Comparison of ENCODE assay signal across 13 cellular contexts in the genomic region with DNA sequence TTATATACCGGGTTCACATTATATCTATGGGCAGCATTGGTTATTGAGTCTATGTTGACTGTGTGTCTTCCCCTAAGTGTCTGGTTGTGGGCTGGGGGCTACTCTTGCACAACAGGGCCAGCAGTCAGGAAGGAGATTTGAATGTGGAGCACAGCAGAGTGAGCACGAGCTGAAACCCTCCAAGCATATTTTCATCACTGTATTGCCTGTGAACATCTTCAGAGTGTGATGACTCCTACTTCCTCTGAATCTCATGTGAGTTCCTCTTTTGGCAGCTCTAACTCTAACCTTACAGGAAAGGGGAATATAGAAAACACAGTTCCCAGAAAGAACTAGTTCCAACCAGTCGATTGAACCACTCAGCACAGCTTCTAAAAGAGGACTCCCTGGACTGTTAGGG.
DNase-seq lines count a peak whose midpoint lies in the region; ATAC-seq, FAIRE-seq and TF ChIP-seq lines count a peak whose summit lies in the region.
"Had no signal": no experiment of that assay in that cellular context is flagged by ENCODE, and none has a peak within 500 bp of the region (broad histone marks: within the 10 kb centered on the region; RNA-seq: fewer than 3 reads in every experiment).

No MANE protein-coding gene starts in this region.

- no peak for TF ChIP-seq CTCF in right lobe of liver (IDR thresholded peaks at IDR 0.05)
- no peak for TF ChIP-seq CTCF in HepG2 (CRISPR knock-in tag; IDR thresholded peaks at IDR 0.05)
- TF ChIP-seq CTCF in fibroblast of the aortic adventitia (IDR thresholded peaks at IDR 0.05; ENCODE audit: insufficient read depth, low read length), result no peak
- no peak for TF ChIP-seq CTCF in ovary (IDR thresholded peaks at IDR 0.05)

- no peak overlapping the region for H3K4me3 ChIP-seq in right lobe of liver
- no peak overlapping the region for H3K4me3 ChIP-seq in HepG2 (replicated peaks in 1 of 3; ENCODE audit: insufficient read depth in 1 of 3, low read depth in 2 of 3, low read length in 3 of 3)
- no peak overlapping the region for H3K4me3 ChIP-seq in fibroblast of the aortic adventitia (ENCODE audit: low read depth, low read length)
- H3K4me3 ChIP-seq in ovary, result no peak overlapping the region

- 36% methylated on average over 3 of the region's 3 CpGs for WGBS in right lobe of liver (ENCODE audit: insufficient coverage, low coverage, low lambda C conversion rate, missing lambda C conversion rate)
- WGBS in HepG2 (ENCODE audit: low lambda C conversion rate), result 16% methylated on average over 3 of the region's 3 CpGs
- WGBS in ovary, 3 donors, result 86 to 89% (median 87%) methylated on average over 3 of the region's 3 CpGs

- ATAC-seq in right lobe of liver (peak; percentile 42 to 79 (median 70)), HepG2 (no peak), GM21360 (IDR thresholded peaks at IDR 0.05; ENCODE audit: unreplicated experiment) (no peak), GM21576 (IDR thresholded peaks at IDR 0.05; ENCODE audit: unreplicated experiment) (no peak)

- no peak overlapping the region for H3K4me2 ChIP-seq in HepG2 (ENCODE audit: low read depth, low read length)

- no peak overlapping the region for H2AFZ ChIP-seq in HepG2 (ENCODE audit: low read length)

- no peaks in the 10 kb centered on the region for H4K20me1 ChIP-seq in HepG2 (ENCODE audit: insufficient read depth, low read length)

- no peaks in the 10 kb centered on the region for H3K9me3 ChIP-seq in right lobe of liver
- H3K9me3 ChIP-seq in HepG2 (ENCODE audit: low read length), result no peaks in the 10 kb centered on the region; the same call in 1 of the 2 replicates
- H3K9me3 ChIP-seq in ovary, result no peaks in the 10 kb centered on the region

- no peak for TF ChIP-seq EP300 in HepG2 (IDR thresholded peaks at IDR 0.05; ENCODE audit: low read depth in 2 of 2, low read length in 2 of 2)
- no peak for TF ChIP-seq EP300 in HepG2 (CRISPR knock-in tag; IDR thresholded peaks at IDR 0.05; ENCODE audit: borderline replicate concordance)
- no peak for TF ChIP-seq EP300 in ovary (IDR thresholded peaks at IDR 0.05)

- TF ChIP-seq POLR2A in right lobe of liver (IDR thresholded peaks at IDR 0.05) (no peak), HepG2 (IDR thresholded peaks at IDR 0.05; ENCODE audit: insufficient read depth in 1 of 2, low read depth in 2 of 2, low read length in 2 of 2) (no peak), ovary (IDR thresholded peaks at IDR 0.05) (no peak)

- no peaks in the 10 kb centered on the region for H3K79me2 ChIP-seq in HepG2 (ENCODE audit: insufficient read depth, low read length)

- H3K27ac ChIP-seq in right lobe of liver (no peak overlapping the region), HepG2 (ENCODE audit: extremely low read length, insufficient read depth, low read length) (no peak overlapping the region), ovary (no peak overlapping the region)

- CTCF ChIA-PET in HepG2 (lab: Yijun Ruan, JAX; ENCODE audit: low intra/inter-chr PET ratio, low total read pairs), result no interaction called here

- intact Hi-C loops in right lobe of liver (cut with DNase I), result no loop called here
- intact Hi-C loops in HepG2 (cut with micrococcal nuclease; ENCODE audit: unreplicated experiment), result no loop called here
- intact Hi-C loops in ovary (cut with DNase I), result no loop called here

- no peak for FAIRE-seq in HepG2 (lab: Jason Lieb, UNC)

- no peak for TF ChIP-seq RAD21 in HepG2 (CRISPR knock-in tag; IDR thresholded peaks at IDR 0.05)

- in situ Hi-C loops in HepG2 (cut with HindIII; ENCODE audit: extremely low pct_ligation_motif_present, low pct_unique_long_range_greater_than_20kb), result no loop called here

- DNase-seq in right lobe of liver, result no peak
- no peak for DNase-seq in HepG2 (ENCODE audit: low spot score)
- DNase-seq in NCI-H226, result peak; percentile 46
- peak; percentile 13 for DNase-seq in fibroblast of the aortic adventitia (ENCODE audit: low read depth)
- DNase-seq in NK-92 treated with Interleukin-12 subunit alpha and Interleukin-12 subunit beta, amount 100 ng/mL, for 24 hours (lab: John Stamatoyannopoulos, UW), result no peak
- DNase-seq in ovary, result no peak
- DNase-seq: ACHN; activated CD8-positive, alpha-beta memory T cell treated with anti-CD3 and anti-CD28 coated beads for 24 hours; Karpas-422; NCI-H524; stimulated activated CD4-positive, alpha-beta T cell treated with anti-CD3 and anti-CD28 coated beads, Interleukin-1b, Interleukin-23, amount 100 ng/mL, for 48 hours had no signal

- POLR2A ChIA-PET in HepG2 (lab: Yijun Ruan, JAX), result no interaction called here

- H3K36me3 ChIP-seq in right lobe of liver (no peaks in the 10 kb centered on the region), HepG2 (replicated peaks in 1 of 2; ENCODE audit: control insufficient read depth in 1 of 2, insufficient read depth in 2 of 2, low read length in 2 of 2) (no peaks in the 10 kb centered on the region), ovary (no peaks in the 10 kb centered on the region)

- BruUV-seq in HepG2 (replicated peaks; lab: Mats Ljungman, UMichigan), result no TSS peak

- no peak overlapping the region for H3K9ac ChIP-seq in HepG2 (ENCODE audit: insufficient read depth, low read depth, low read length)

- H3K27me3 ChIP-seq in right lobe of liver (no peaks in the 10 kb centered on the region), HepG2 (ENCODE audit: control insufficient read depth in 1 of 2, insufficient read depth in 2 of 2, low read length in 2 of 2) (no peaks in the 10 kb centered on the region), ovary (no peaks in the 10 kb centered on the region)

- H3K4me1 ChIP-seq in right lobe of liver, result peaks cover 0 to 4% (median 0%) of the 10 kb centered on the region in 4 donors
- H3K4me1 ChIP-seq in HepG2 (ENCODE audit: insufficient read depth, low read length), result no peaks in the 10 kb centered on the region
- no peaks in the 10 kb centered on the region for H3K4me1 ChIP-seq in ovary (ENCODE audit: insufficient read depth)

TF ChIP-seq in HepG2, 621 proteins besides CTCF, POLR2A, EP300 and RAD21:
- TF ChIP-seq DNMT1 (CRISPR knock-in tag; IDR thresholded peaks at IDR 0.05) (no peak), ZBTB8A (CRISPR knock-in tag; IDR thresholded peaks at IDR 0.05; ENCODE audit: borderline replicate concordance, low read depth) (no peak), AKAP8 (CRISPR knock-in tag; IDR thresholded peaks at IDR 0.05) (no peak), FOXA3 (CRISPR knock-in tag; IDR thresholded peaks at IDR 0.05) (no peak), MAF1 (CRISPR knock-in tag; IDR thresholded peaks at IDR 0.05; ENCODE audit: borderline replicate concordance) (no peak), REPIN1 (CRISPR knock-in tag; IDR thresholded peaks at IDR 0.05; ENCODE audit: borderline replicate concordance, low read depth) (no peak), TAF15 (IDR thresholded peaks at IDR 0.05; ENCODE audit: low read depth, low read length, poor library complexity, severe bottlenecking) (no peak)
- TF ChIP-seq, protein P1, sequence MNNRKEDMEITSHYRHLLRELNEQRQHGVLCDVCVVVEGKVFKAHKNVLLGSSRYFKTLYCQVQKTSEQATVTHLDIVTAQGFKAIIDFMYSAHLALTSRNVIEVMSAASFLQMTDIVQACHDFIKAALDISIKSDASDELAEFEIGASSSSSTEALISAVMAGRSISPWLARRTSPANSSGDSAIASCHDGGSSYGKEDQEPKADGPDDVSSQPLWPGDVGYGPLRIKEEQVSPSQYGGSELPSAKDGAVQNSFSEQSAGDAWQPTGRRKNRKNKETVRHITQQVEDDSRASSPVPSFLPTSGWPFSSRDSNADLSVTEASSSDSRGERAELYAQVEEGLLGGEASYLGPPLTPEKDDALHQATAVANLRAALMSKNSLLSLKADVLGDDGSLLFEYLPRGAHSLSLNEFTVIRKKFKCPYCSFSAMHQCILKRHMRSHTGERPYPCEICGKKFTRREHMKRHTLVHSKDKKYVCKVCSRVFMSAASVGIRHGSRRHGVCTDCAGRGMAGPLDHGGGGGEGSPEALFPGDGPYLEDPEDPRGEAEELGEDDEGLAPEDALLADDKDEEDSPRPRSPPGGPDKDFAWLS (CRISPR knock-in tag; IDR thresholded peaks at IDR 0.05; ENCODE audit: borderline replicate concordance), result no peak
- TF ChIP-seq, protein P2, sequence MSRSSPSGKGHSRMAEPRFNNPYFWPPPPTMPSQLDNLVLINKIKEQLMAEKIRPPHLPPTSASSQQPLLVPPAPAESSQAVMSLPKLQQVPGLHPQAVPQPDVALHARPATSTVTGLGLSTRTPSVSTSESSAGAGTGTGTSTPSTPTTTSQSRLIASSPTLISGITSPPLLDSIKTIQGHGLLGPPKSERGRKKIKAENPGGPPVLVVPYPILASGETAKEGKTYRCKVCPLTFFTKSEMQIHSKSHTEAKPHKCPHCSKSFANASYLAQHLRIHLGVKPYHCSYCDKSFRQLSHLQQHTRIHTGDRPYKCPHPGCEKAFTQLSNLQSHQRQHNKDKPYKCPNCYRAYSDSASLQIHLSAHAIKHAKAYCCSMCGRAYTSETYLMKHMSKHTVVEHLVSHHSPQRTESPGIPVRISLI (CRISPR knock-in tag; IDR thresholded peaks at IDR 0.05; ENCODE audit: borderline replicate concordance), result no peak
- TF ChIP-seq, protein P3, sequence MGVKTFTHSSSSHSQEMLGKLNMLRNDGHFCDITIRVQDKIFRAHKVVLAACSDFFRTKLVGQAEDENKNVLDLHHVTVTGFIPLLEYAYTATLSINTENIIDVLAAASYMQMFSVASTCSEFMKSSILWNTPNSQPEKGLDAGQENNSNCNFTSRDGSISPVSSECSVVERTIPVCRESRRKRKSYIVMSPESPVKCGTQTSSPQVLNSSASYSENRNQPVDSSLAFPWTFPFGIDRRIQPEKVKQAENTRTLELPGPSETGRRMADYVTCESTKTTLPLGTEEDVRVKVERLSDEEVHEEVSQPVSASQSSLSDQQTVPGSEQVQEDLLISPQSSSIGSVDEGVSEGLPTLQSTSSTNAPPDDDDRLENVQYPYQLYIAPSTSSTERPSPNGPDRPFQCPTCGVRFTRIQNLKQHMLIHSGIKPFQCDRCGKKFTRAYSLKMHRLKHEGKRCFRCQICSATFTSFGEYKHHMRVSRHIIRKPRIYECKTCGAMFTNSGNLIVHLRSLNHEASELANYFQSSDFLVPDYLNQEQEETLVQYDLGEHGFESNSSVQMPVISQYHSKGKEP (CRISPR knock-in tag; IDR thresholded peaks at IDR 0.05), result no peak
- TF ChIP-seq, protein P4, sequence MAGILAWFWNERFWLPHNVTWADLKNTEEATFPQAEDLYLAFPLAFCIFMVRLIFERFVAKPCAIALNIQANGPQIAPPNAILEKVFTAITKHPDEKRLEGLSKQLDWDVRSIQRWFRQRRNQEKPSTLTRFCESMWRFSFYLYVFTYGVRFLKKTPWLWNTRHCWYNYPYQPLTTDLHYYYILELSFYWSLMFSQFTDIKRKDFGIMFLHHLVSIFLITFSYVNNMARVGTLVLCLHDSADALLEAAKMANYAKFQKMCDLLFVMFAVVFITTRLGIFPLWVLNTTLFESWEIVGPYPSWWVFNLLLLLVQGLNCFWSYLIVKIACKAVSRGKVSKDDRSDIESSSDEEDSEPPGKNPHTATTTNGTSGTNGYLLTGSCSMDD (CRISPR knock-in tag; IDR thresholded peaks at IDR 0.05), result no peak

Comparison
In these comparisons a context has a peak if more than half of its experiments do, and no peak if none do; other contexts are left out.
1. ATAC-seq: peak in right lobe of liver (4 of 4); none in HepG2 (single experiment), GM21360 (single experiment) and GM21576 (single experiment).
2. DNase-seq: peak in NCI-H226 (single experiment) and fibroblast of the aortic adventitia (single experiment); none in right lobe of liver (0 of 3), HepG2 (single experiment), NK-92 treated with Interleukin-12 subunit alpha and Interleukin-12 subunit beta, amount 100 ng/mL, for 24 hours (single experiment) and ovary (0 of 5).